ENCODE assay signal across 1 cellular context in genomic region chr9:129001504-129002325, GRCh38.
TF ChIP-seq lines count a peak whose summit lies in the region.

No MANE protein-coding gene starts in this region.

TF ChIP-seq in neural cell, 6 proteins besides CTCF, POLR2A, EP300 and RAD21:
- TF ChIP-seq POLR2AphosphoS5 (IDR thresholded peaks at IDR 0.05), result peak; percentile 27
- TF ChIP-seq MXI1 (conservative IDR thresholded peaks at IDR 0.05; ENCODE audit: poor library complexity, severe bottlenecking), result no peak
- TF ChIP-seq EZH2 (IDR thresholded peaks at IDR 0.05; ENCODE audit: borderline replicate concordance, insufficient read depth, low read length, poor library complexity, severe bottlenecking), result no peak
- TF ChIP-seq SMC3 (conservative IDR thresholded peaks at IDR 0.05; ENCODE audit: poor library complexity), result no peak
TF ChIP-seq in neural cell: peak in this region for 1.
